8 cellular contexts compared by ENCODE assay signal in genomic region chr3:52533623-52534280, GRCh38. TPM values are rescaled to one million over a fixed set of nuclear protein-coding genes. Genes with fewer than 3 reads are reported as not detected.
DNase-seq lines count a peak whose midpoint lies in the region; ATAC-seq and TF ChIP-seq lines count a peak whose summit lies in the region.

TSS of gene NT5DC2 (minus strand) at chr3:52533857. CDS start at chr3:52533737, 120 bp downstream.

- H3K36me3 Mint-ChIP-seq in activated CD4-positive, alpha-beta memory T cell treated with anti-CD3 and anti-CD28 coated beads for 36 hours, result peaks cover 3% of the 10 kb centered on the region

- intact Hi-C loops in activated CD4-positive, alpha-beta memory T cell treated with anti-CD3 and anti-CD28 coated beads for 36 hours (cut with micrococcal nuclease), result loop anchor here (10.0 kb wide), 5 partner anchors 249 to 1351 kb away; partner anchors contain the start of genes ACTR8, DUSP7, GLYCTK and SFMBT1

- CTCF ChIA-PET in activated CD4-positive, alpha-beta memory T cell treated with anti-CD3 and anti-CD28 coated beads for 36 hours (lab: Charles Lee), result no interaction called here

- DNase-seq in G401 (ENCODE audit: low spot score), result peak; percentile 59
- DNase-seq in HFF-Myc (ENCODE audit: extremely low read depth, low read depth), result no peak
- DNase-seq in NCI-H345 treated with DMSO at 0.1 percent for 48 hours (lab: John Stamatoyannopoulos, UW; ENCODE audit: unreplicated experiment), result peak; percentile 43
- DNase-seq in activated CD4-positive, alpha-beta memory T cell treated with anti-CD3 and anti-CD28 coated beads for 36 hours, result peak; percentile 72
- peak; percentile 49 for DNase-seq in effector CD8-positive, alpha-beta T cell (lab: John Stamatoyannopoulos, UW)
- peak; percentile 70 to 80 for DNase-seq in lung microvascular endothelial cell (ENCODE audit: low read depth in 2 of 2)
- peak; percentile 12 to 51 (median 39) for DNase-seq in stimulated activated CD4-positive, alpha-beta T cell treated with anti-CD3 and anti-CD28 coated beads, TNF-alpha, amount 100 ng/mL, for 4 hours (ENCODE audit: low read depth in 3 of 3)

- H3K27me3 Mint-ChIP-seq in activated CD4-positive, alpha-beta memory T cell treated with anti-CD3 and anti-CD28 coated beads for 36 hours, result no peaks in the 10 kb centered on the region

- POLR2A ChIA-PET in activated CD4-positive, alpha-beta memory T cell treated with anti-CD3 and anti-CD28 coated beads for 36 hours (lab: Charles Lee), result no interaction called here

- no peak for ATAC-seq in GM18519 (IDR thresholded peaks at IDR 0.05; ENCODE audit: low FRiP score, unreplicated experiment)

- TF ChIP-seq CTCF in HFF-Myc (IDR thresholded peaks at IDR 0.05; ENCODE audit: low read depth, low read length, missing control alignments), result no peak

- peaks cover 29% of the 10 kb centered on the region for H3K4me1 Mint-ChIP-seq in activated CD4-positive, alpha-beta memory T cell treated with anti-CD3 and anti-CD28 coated beads for 36 hours (ENCODE audit: low read depth)

- peak within 1 kb of the TSS; percentile 75 for H3K4me3 Mint-ChIP-seq in activated CD4-positive, alpha-beta memory T cell treated with anti-CD3 and anti-CD28 coated beads for 36 hours

- peak within 1 kb of the TSS; percentile 75 for H3K4me3 ChIP-seq in HFF-Myc (replicated peaks; ENCODE audit: low read depth, low read length)

- in situ Hi-C loops in G401 (cut with HindIII; ENCODE audit: low sequenced_read_pairs), result no loop called here

- H3K9me3 Mint-ChIP-seq in activated CD4-positive, alpha-beta memory T cell treated with anti-CD3 and anti-CD28 coated beads for 36 hours, result no peaks in the 10 kb centered on the region

- peak within 1 kb of the TSS; percentile 51 for H3K27ac Mint-ChIP-seq in activated CD4-positive, alpha-beta memory T cell treated with anti-CD3 and anti-CD28 coated beads for 36 hours

RNA-seq across cellular contexts. Expression of gene NT5DC2, which starts in this region (rescaled TPM):
- 36.9 and 53.2 TPM in 2 replicates for total RNA-seq in G401 (2014; rRNA removed; shearing (Covaris generic))
- total RNA-seq in activated CD4-positive, alpha-beta memory T cell treated with anti-CD3 and anti-CD28 coated beads for 36 hours, result 10 to 100 TPM; 46.9 to 49.5 TPM
- total RNA-seq in lung microvascular endothelial cell, result 28.4 and 29.0 TPM in 2 replicates
